9 cellular contexts compared by ENCODE assay signal in genomic region chr9:72396247-72397091, GRCh38. TPM values are rescaled to one million over a fixed set of nuclear protein-coding genes. Genes with fewer than 3 reads are reported as not detected.
DNase-seq lines count a peak whose midpoint lies in the region; ATAC-seq and TF ChIP-seq lines count a peak whose summit lies in the region.
"Had no signal": no experiment of that assay in that cellular context is flagged by ENCODE, and none has a peak within 500 bp of the region (broad histone marks: within the 10 kb centered on the region; RNA-seq: fewer than 3 reads in every experiment).

No MANE protein-coding gene starts in this region.

- H3K9me3 Mint-ChIP-seq in CD4-positive, CD25-positive, alpha-beta regulatory T cell, result peaks cover 0 to 4% (median 0%) of the 10 kb centered on the region in 7 donors
- no peaks in the 10 kb centered on the region for H3K9me3 Mint-ChIP-seq in naive thymus-derived CD4-positive, alpha-beta T cell

- H3K4me3 Mint-ChIP-seq in CD4-positive, CD25-positive, alpha-beta regulatory T cell, result no peak overlapping the region
- H3K4me3 Mint-ChIP-seq in naive thymus-derived CD4-positive, alpha-beta T cell, result no peak overlapping the region

- TF ChIP-seq POLR2A in NB4 (IDR thresholded peaks at IDR 0.05; ENCODE audit: extremely low read depth, insufficient read length) (no peak), body of pancreas (IDR thresholded peaks at IDR 0.05) (no peak)

- CTCF ChIA-PET in naive thymus-derived CD4-positive, alpha-beta T cell (lab: Charles Lee), result no interaction called here
- CTCF ChIA-PET in HEK293T (lab: Yijun Ruan, JAX), result no interaction called here

- no peaks in the 10 kb centered on the region for H3K36me3 Mint-ChIP-seq in CD4-positive, CD25-positive, alpha-beta regulatory T cell
- no peaks in the 10 kb centered on the region for H3K36me3 Mint-ChIP-seq in naive thymus-derived CD4-positive, alpha-beta T cell

- H3K27me3 ChIP-seq in CD4-positive, CD25-positive, alpha-beta regulatory T cell (ENCODE audit: control insufficient read depth, insufficient read depth, low read length), result no peaks in the 10 kb centered on the region
- no peaks in the 10 kb centered on the region for H3K27me3 ChIP-seq in body of pancreas
- H3K27me3 ChIP-seq in naive thymus-derived CD4-positive, alpha-beta T cell (ENCODE audit: control insufficient read depth in 2 of 2, insufficient read depth in 2 of 2, low read length in 2 of 2), result no peaks in the 10 kb centered on the region
- H3K27me3 ChIP-seq in effector memory CD4-positive, alpha-beta T cell (replicated peaks; ENCODE audit: control insufficient read depth, insufficient read depth, low read length, poor library complexity, severe bottlenecking), result no peaks in the 10 kb centered on the region

- H3K27ac Mint-ChIP-seq in CD4-positive, CD25-positive, alpha-beta regulatory T cell, result peak overlapping the region in 1 of 3 donors; percentile 70
- H3K27ac Mint-ChIP-seq in naive thymus-derived CD4-positive, alpha-beta T cell, result no peak overlapping the region

- intact Hi-C loops in body of pancreas (cut with DNase I), result no loop called here
- intact Hi-C loops in naive thymus-derived CD4-positive, alpha-beta T cell (cut with micrococcal nuclease), result no loop called here

- H3K27ac ChIP-seq in CD4-positive, CD25-positive, alpha-beta regulatory T cell (ENCODE audit: insufficient read depth, low read length, poor library complexity, severe bottlenecking), result no peak overlapping the region
- H3K27ac ChIP-seq in body of pancreas, result peak overlapping the region in 1 of 4 donors; percentile 38
- H3K27ac ChIP-seq in naive thymus-derived CD4-positive, alpha-beta T cell (ENCODE audit: low read depth, low read length), result no peak overlapping the region
- no peak overlapping the region for H3K27ac ChIP-seq in effector memory CD4-positive, alpha-beta T cell (ENCODE audit: insufficient read depth, low read length, poor library complexity, severe bottlenecking)

- no peaks in the 10 kb centered on the region for H3K27me3 Mint-ChIP-seq in CD4-positive, CD25-positive, alpha-beta regulatory T cell
- peaks cover 0 to 16% (median 0%) of the 10 kb centered on the region in 5 donors for H3K27me3 Mint-ChIP-seq in naive thymus-derived CD4-positive, alpha-beta T cell

- H3K4me3 ChIP-seq in CD4-positive, CD25-positive, alpha-beta regulatory T cell (ENCODE audit: low read depth, low read length), result no peak overlapping the region
- H3K4me3 ChIP-seq in NB4 (ENCODE audit: low read depth, low read length) (no peak overlapping the region), body of pancreas (no peak overlapping the region)
- no peak overlapping the region for H3K4me3 ChIP-seq in naive thymus-derived CD4-positive, alpha-beta T cell (ENCODE audit: low read length)
- no peak overlapping the region for H3K4me3 ChIP-seq in effector memory CD4-positive, alpha-beta T cell (ENCODE audit: insufficient read depth, low read depth, low read length, poor library complexity, severe bottlenecking)

- H3K4me1 Mint-ChIP-seq in CD4-positive, CD25-positive, alpha-beta regulatory T cell, result peaks cover 0 to 42% (median 6%) of the 10 kb centered on the region in 4 donors
- H3K4me1 Mint-ChIP-seq in naive thymus-derived CD4-positive, alpha-beta T cell, result no peaks in the 10 kb centered on the region

- H3K36me3 ChIP-seq in CD4-positive, CD25-positive, alpha-beta regulatory T cell (ENCODE audit: control insufficient read depth, insufficient read depth, low read length), result no peaks in the 10 kb centered on the region
- H3K36me3 ChIP-seq in body of pancreas (replicated peaks in 1 of 2; ENCODE audit: insufficient read depth in 1 of 2, low read depth in 2 of 2), result no peaks in the 10 kb centered on the region
- H3K36me3 ChIP-seq in naive thymus-derived CD4-positive, alpha-beta T cell (ENCODE audit: control insufficient read depth in 2 of 3, insufficient read depth in 3 of 3, low read length in 3 of 3), result no peaks in the 10 kb centered on the region
- H3K36me3 ChIP-seq in effector memory CD4-positive, alpha-beta T cell (ENCODE audit: control insufficient read depth, insufficient read depth, low read length), result no peaks in the 10 kb centered on the region

- no peaks in the 10 kb centered on the region for H3K9me3 ChIP-seq in CD4-positive, CD25-positive, alpha-beta regulatory T cell (ENCODE audit: control insufficient read depth in 2 of 2, low read length in 2 of 2)
- no peaks in the 10 kb centered on the region for H3K9me3 ChIP-seq in body of pancreas
- H3K9me3 ChIP-seq in naive thymus-derived CD4-positive, alpha-beta T cell (ENCODE audit: control insufficient read depth in 2 of 3, low read length in 3 of 3), result no peaks in the 10 kb centered on the region
- no peaks in the 10 kb centered on the region for H3K9me3 ChIP-seq in effector memory CD4-positive, alpha-beta T cell (ENCODE audit: control insufficient read depth, low read length)

- POLR2A ChIA-PET in naive thymus-derived CD4-positive, alpha-beta T cell (lab: Charles Lee), result no interaction called here
- POLR2A ChIA-PET in HEK293T (lab: Yijun Ruan, JAX), result no interaction called here

- in situ Hi-C loops in GM13976 (cut with MboI; ENCODE audit: low sequenced_read_pairs, unreplicated experiment), result no loop called here

- no peaks in the 10 kb centered on the region for H3K4me1 ChIP-seq in CD4-positive, CD25-positive, alpha-beta regulatory T cell (ENCODE audit: control insufficient read depth, insufficient read depth, low read length, poor library complexity, severe bottlenecking)
- H3K4me1 ChIP-seq in body of pancreas, result peaks cover 16% of the 10 kb centered on the region
- H3K4me1 ChIP-seq in naive thymus-derived CD4-positive, alpha-beta T cell (ENCODE audit: control insufficient read depth in 2 of 2, insufficient read depth in 2 of 2, low read length in 2 of 2), result no peaks in the 10 kb centered on the region
- H3K4me1 ChIP-seq in effector memory CD4-positive, alpha-beta T cell (ENCODE audit: control insufficient read depth, insufficient read depth, low read length, poor library complexity, severe bottlenecking), result no peaks in the 10 kb centered on the region

- TF ChIP-seq CTCF in NB4 (IDR thresholded peaks at IDR 0.05; ENCODE audit: low read depth, low read length), result no peak
- TF ChIP-seq CTCF in body of pancreas (IDR thresholded peaks at IDR 0.05), result no peak
- no peak for TF ChIP-seq CTCF in GM13976 (IDR thresholded peaks at IDR 0.05; ENCODE audit: borderline replicate concordance, control extremely low read depth, extremely low read depth, insufficient read depth, missing control alignments)

- peak in 1 of 3 donors; percentile 48 for DNase-seq in CD4-positive, CD25-positive, alpha-beta regulatory T cell
- peak; percentile 41 for DNase-seq in NB4 (ENCODE audit: low read depth)
- DNase-seq in body of pancreas, result peak in 2 of 4 donors; percentile 15 to 26
- DNase-seq in naive thymus-derived CD4-positive, alpha-beta T cell, result no peak
- DNase-seq in GM13976 (ENCODE audit: low spot score), result no peak
- DNase-seq in effector memory CD4-positive, alpha-beta T cell, result no peak
- no peak for DNase-seq in HEK293T (ENCODE audit: extremely low spot score)
- DNase-seq: stimulated activated CD4-positive, alpha-beta T cell treated with anti-CD3 and anti-CD28 coated beads, Interleukin-4, amount 100 ng/mL, for 4 hours had no signal

- ATAC-seq in CD4-positive, CD25-positive, alpha-beta regulatory T cell (ENCODE audit: low read depth in 2 of 2), result peak; percentile 63 to 64
- peak; percentile 76 for ATAC-seq in body of pancreas
- ATAC-seq in naive thymus-derived CD4-positive, alpha-beta T cell, result peak; percentile 63
- no peak for ATAC-seq in HG02610 (IDR thresholded peaks at IDR 0.05; ENCODE audit: unreplicated experiment)

- WGBS in body of pancreas, 2 donors, result 26 to 33% methylated on average over 7 of the region's 7 CpGs

TF ChIP-seq in HEK293T, 16 proteins besides CTCF, POLR2A, EP300 and RAD21:
- TF ChIP-seq ARNT (IDR thresholded peaks at IDR 0.05) (no peak), ELF4 (IDR thresholded peaks at IDR 0.05) (no peak), SUZ12 (IDR thresholded peaks at IDR 0.05) (no peak), L3MBTL2 (conservative IDR thresholded peaks at IDR 0.05) (no peak), PKNOX1 (IDR thresholded peaks at IDR 0.05) (no peak), HDGF (IDR thresholded peaks at IDR 0.05; ENCODE audit: borderline replicate concordance) (no peak), ZNF384 (IDR thresholded peaks at IDR 0.05) (no peak), CTBP1 (IDR thresholded peaks at IDR 0.05; ENCODE audit: borderline replicate concordance) (no peak), FOXA1 (IDR thresholded peaks at IDR 0.05) (no peak), LEF1 (IDR thresholded peaks at IDR 0.05; ENCODE audit: borderline replicate concordance) (no peak), FOXK2 (IDR thresholded peaks at IDR 0.05) (no peak)

RNA-seq across cellular contexts. Expression of gene ZFAND5, which starts 31.5 kb away (rescaled TPM):
- 291 TPM for total RNA-seq in CD4-positive, CD25-positive, alpha-beta regulatory T cell
- 10 to 100 TPM; 63.9 to 80.2 (median 67.8) TPM for polyA plus RNA-seq in CD4-positive, CD25-positive, alpha-beta regulatory T cell
- 100 to 1,000 TPM in 1 of 2 donors, 10 to 100 TPM in 1; 89.2 to 172 TPM for total RNA-seq in body of pancreas
- total RNA-seq in naive thymus-derived CD4-positive, alpha-beta T cell, result 100 to 1,000 TPM in 4 of 5 experiments, 10 to 100 TPM in 1; 82.4 to 466 (median 155) TPM
- polyA plus RNA-seq in naive thymus-derived CD4-positive, alpha-beta T cell, result 10 to 100 TPM; 57.9 to 78.3 TPM
